34 cellular contexts compared by ENCODE assay signal in the genomic region with DNA sequence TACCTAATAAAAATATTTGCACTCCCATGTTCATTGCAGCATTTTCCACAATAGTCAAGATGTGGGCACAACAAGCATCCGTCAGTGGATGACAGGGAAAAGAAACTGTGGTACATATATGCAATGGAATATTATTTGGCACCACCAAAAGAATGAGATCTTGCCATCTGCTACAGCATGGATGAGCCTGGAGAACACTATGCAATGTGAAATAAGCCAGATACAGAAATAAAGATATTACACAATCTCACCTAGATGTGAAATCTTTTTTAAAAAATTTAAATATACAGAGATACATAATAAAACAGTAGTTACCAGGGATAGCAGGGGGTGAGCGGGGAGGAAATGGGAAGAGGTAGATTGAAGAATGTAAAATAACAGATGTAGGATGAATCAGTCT. TPM values are rescaled to one million over a fixed set of nuclear protein-coding genes. Genes with fewer than 3 reads are reported as not detected.
"Had no signal": no experiment of that assay in that cellular context is flagged by ENCODE, and none has a peak within 500 bp of the region (broad histone marks: within the 10 kb centered on the region; RNA-seq: fewer than 3 reads in every experiment).

No MANE protein-coding gene starts in this region.

- H3K4me1 ChIP-seq: body of pancreas, breast epithelium had no signal

- H3K4me3 Mint-ChIP-seq: activated CD4-positive, alpha-beta memory T cell treated with anti-CD3 and anti-CD28 coated beads, Interleukin-2, amount 10 ng/mL, durations not matched to agents 7 days and 5 days; activated CD4-positive, alpha-beta T cell treated with anti-CD3 and anti-CD28 coated beads for 36 hours; activated CD4-positive, alpha-beta T cell treated with anti-CD3 and anti-CD28 coated beads, Interleukin-2, amount 10 ng/mL, durations not matched to agents 7 days and 5 days; activated CD8-positive, alpha-beta memory T cell treated with anti-CD3 and anti-CD28 coated beads, Interleukin-2, amount 10 ng/mL, durations not matched to agents 7 days and 5 days; activated CD8-positive, alpha-beta T cell treated with anti-CD3 and anti-CD28 coated beads, Interleukin-2, amount 10 ng/mL, durations not matched to agents 7 days and 5 days; activated naive CD4-positive, alpha-beta T cell treated with anti-CD3 and anti-CD28 coated beads, Interleukin-2, amount 10 ng/mL, durations not matched to agents 7 days and 5 days; activated naive CD4-positive, alpha-beta T cell treated with anti-CD3 and anti-CD28 coated beads, Interleukin-2, amount 50 U/mL, for 24 hours; activated naive CD8-positive, alpha-beta T cell; activated naive CD8-positive, alpha-beta T cell treated with anti-CD3 and anti-CD28 coated beads, Interleukin-2, amount 10 ng/mL, durations not matched to agents 7 days and 5 days; activated naive CD8-positive, alpha-beta T cell treated with anti-CD3 and anti-CD28 coated beads, Interleukin-2, amount 50 U/mL, for 24 hours; activated T-cell treated with anti-CD3 and anti-CD28 coated beads, Interleukin-2, amount 50 U/mL, for 24 hours; T-helper 1 cell treated with Interleukin-12 subunit alpha and Interleukin-12 subunit beta and Interleukin-4 antibody, amounts not matched to agents 30 μg/mL and 1 μg/mL, for 36 hours; T-helper 2 cell treated with Interferon-gamma antibody and Interleukin-4, amounts not matched to agents 5 μg/mL and 100 μg/mL, for 36 hours had no signal

- DNase-seq: activated CD4-positive, alpha-beta memory T cell treated with anti-CD3 and anti-CD28 coated beads, Interleukin-2, amount 10 ng/mL, durations not matched to agents 7 days and 5 days; activated CD4-positive, alpha-beta T cell treated with anti-CD3 and anti-CD28 coated beads for 1 hour; activated CD4-positive, alpha-beta T cell treated with anti-CD3 and anti-CD28 coated beads for 36 hours; activated CD4-positive, alpha-beta T cell treated with anti-CD3 and anti-CD28 coated beads for 48 hours; activated CD4-positive, alpha-beta T cell treated with anti-CD3 and anti-CD28 coated beads, Interleukin-2, amount 10 ng/mL, durations not matched to agents 7 days and 5 days; activated CD4-positive, alpha-beta T cell treated with anti-CD3 and anti-CD28 coated beads, Interleukin-2, amount 50 U/mL, for 48 hours; activated CD4-positive, CD25-positive, alpha-beta regulatory T cell; activated CD8-positive, alpha-beta memory T cell treated with anti-CD3 and anti-CD28 coated beads for 24 hours; activated CD8-positive, alpha-beta memory T cell treated with anti-CD3 and anti-CD28 coated beads, Interleukin-2, amount 10 ng/mL, durations not matched to agents 7 days and 5 days; activated CD8-positive, alpha-beta memory T cell treated with anti-CD3 and anti-CD28 coated beads, Interleukin-2, amount 50 U/mL, for 48 hours; activated CD8-positive, alpha-beta T cell treated with anti-CD3 and anti-CD28 coated beads, Interleukin-2, amount 10 ng/mL, durations not matched to agents 7 days and 5 days; activated effector memory CD4-positive, alpha-beta T cell treated with Interleukin-2 at 50 U/mL for 16 hours; activated gamma-delta T cell; activated naive CD4-positive, alpha-beta T cell treated with anti-CD3 and anti-CD28 coated beads, Interleukin-2, amount 10 ng/mL, durations not matched to agents 7 days and 5 days; activated naive CD4-positive, alpha-beta T cell treated with Interleukin-2 at 50 U/mL for 16 hours; activated naive CD8-positive, alpha-beta T cell treated with anti-CD3 and anti-CD28 coated beads, Interleukin-2, amount 10 ng/mL, durations not matched to agents 7 days and 5 days; activated naive CD8-positive, alpha-beta T cell treated with anti-CD3 and anti-CD28 coated beads, Interleukin-2, amount 50 U/mL, for 24 hours; activated T-cell treated with anti-CD3 and anti-CD28 coated beads, Interleukin-2, amount 50 U/mL, for 24 hours; activated T-cell treated with anti-CD3 and anti-CD28 coated beads, Interleukin-2, amount 50 U/mL, for 48 hours; aorta; body of pancreas; brain microvascular endothelial cell; central memory CD4-positive, alpha-beta T cell; T-helper 1 cell; T-helper 2 cell; T-helper 9 cell had no signal

- H3K27ac Mint-ChIP-seq: activated CD4-positive, alpha-beta memory T cell treated with anti-CD3 and anti-CD28 coated beads, Interleukin-2, amount 10 ng/mL, durations not matched to agents 7 days and 5 days; activated CD4-positive, alpha-beta T cell treated with anti-CD3 and anti-CD28 coated beads for 36 hours; activated CD4-positive, alpha-beta T cell treated with anti-CD3 and anti-CD28 coated beads, Interleukin-2, amount 10 ng/mL, durations not matched to agents 7 days and 5 days; activated CD8-positive, alpha-beta memory T cell treated with anti-CD3 and anti-CD28 coated beads, Interleukin-2, amount 10 ng/mL, durations not matched to agents 7 days and 5 days; activated CD8-positive, alpha-beta T cell treated with anti-CD3 and anti-CD28 coated beads, Interleukin-2, amount 10 ng/mL, durations not matched to agents 7 days and 5 days; activated naive CD4-positive, alpha-beta T cell treated with anti-CD3 and anti-CD28 coated beads, Interleukin-2, amount 10 ng/mL, durations not matched to agents 7 days and 5 days; activated naive CD4-positive, alpha-beta T cell treated with anti-CD3 and anti-CD28 coated beads, Interleukin-2, amount 50 U/mL, for 24 hours; activated naive CD8-positive, alpha-beta T cell; activated naive CD8-positive, alpha-beta T cell treated with anti-CD3 and anti-CD28 coated beads, Interleukin-2, amount 10 ng/mL, durations not matched to agents 7 days and 5 days; activated naive CD8-positive, alpha-beta T cell treated with anti-CD3 and anti-CD28 coated beads, Interleukin-2, amount 50 U/mL, for 24 hours; activated T-cell treated with anti-CD3 and anti-CD28 coated beads, Interleukin-2, amount 50 U/mL, for 24 hours; activated T-helper 2 cell treated with anti-CD3 and anti-CD28 coated beads, Interferon-gamma antibody, Interleukin-2, Interleukin-4, amounts not matched to agents 10 μg/mL and 5 μg/mL and 100 μg/mL, durations not matched to agents 14 hours and 24 hours and 36 hours; T-helper 1 cell treated with Interleukin-12 subunit alpha and Interleukin-12 subunit beta and Interleukin-4 antibody, amounts not matched to agents 30 μg/mL and 1 μg/mL, for 36 hours; T-helper 2 cell treated with Interferon-gamma antibody and Interleukin-4, amounts not matched to agents 5 μg/mL and 100 μg/mL, for 36 hours had no signal

- H3K4me1 Mint-ChIP-seq: activated CD4-positive, alpha-beta memory T cell treated with anti-CD3 and anti-CD28 coated beads, Interleukin-2, amount 10 ng/mL, durations not matched to agents 7 days and 5 days; activated CD4-positive, alpha-beta T cell treated with anti-CD3 and anti-CD28 coated beads for 36 hours; activated CD4-positive, alpha-beta T cell treated with anti-CD3 and anti-CD28 coated beads, Interleukin-2, amount 10 ng/mL, durations not matched to agents 7 days and 5 days; activated CD8-positive, alpha-beta memory T cell treated with anti-CD3 and anti-CD28 coated beads, Interleukin-2, amount 10 ng/mL, durations not matched to agents 7 days and 5 days; activated naive CD4-positive, alpha-beta T cell treated with anti-CD3 and anti-CD28 coated beads, Interleukin-2, amount 10 ng/mL, durations not matched to agents 7 days and 5 days; activated naive CD4-positive, alpha-beta T cell treated with anti-CD3 and anti-CD28 coated beads, Interleukin-2, amount 50 U/mL, for 24 hours; activated naive CD8-positive, alpha-beta T cell treated with anti-CD3 and anti-CD28 coated beads, Interleukin-2, amount 10 ng/mL, durations not matched to agents 7 days and 5 days; activated naive CD8-positive, alpha-beta T cell treated with anti-CD3 and anti-CD28 coated beads, Interleukin-2, amount 50 U/mL, for 24 hours had no signal

- H3K36me3 Mint-ChIP-seq: activated CD8-positive, alpha-beta memory T cell treated with anti-CD3 and anti-CD28 coated beads, Interleukin-2, amount 10 ng/mL, durations not matched to agents 7 days and 5 days; activated naive CD4-positive, alpha-beta T cell treated with anti-CD3 and anti-CD28 coated beads, Interleukin-2, amount 10 ng/mL, durations not matched to agents 7 days and 5 days; activated naive CD8-positive, alpha-beta T cell; activated naive CD8-positive, alpha-beta T cell treated with anti-CD3 and anti-CD28 coated beads, Interleukin-2, amount 10 ng/mL, durations not matched to agents 7 days and 5 days had no signal

- H3K9me3 ChIP-seq: body of pancreas, breast epithelium had no signal

- ATAC-seq: activated CD4-positive, alpha-beta T cell treated with anti-CD3 and anti-CD28 coated beads for 36 hours; activated CD4-positive, CD25-positive, alpha-beta regulatory T cell treated with anti-CD3 and anti-CD28 coated beads, Interleukin-2, amount 50 U/mL, for 24 hours; activated CD8-positive, alpha-beta memory T cell treated with anti-CD3 and anti-CD28 coated beads, Interleukin-2, amount 10 ng/mL, durations not matched to agents 7 days and 5 days; activated CD8-positive, alpha-beta T cell treated with anti-CD3 and anti-CD28 coated beads, Interleukin-2, amount 10 ng/mL, durations not matched to agents 7 days and 5 days; activated naive CD8-positive, alpha-beta T cell treated with anti-CD3 and anti-CD28 coated beads, Interleukin-2, amount 50 U/mL, for 24 hours; body of pancreas had no signal

- H3K4me3 ChIP-seq: body of pancreas, breast epithelium had no signal

- H3K27ac ChIP-seq: body of pancreas, brain microvascular endothelial cell, breast epithelium, VCaP had no signal

- H3K27me3 ChIP-seq: body of pancreas, brain microvascular endothelial cell, breast epithelium had no signal

- H3K36me3 ChIP-seq: brain microvascular endothelial cell, breast epithelium had no signal

- H3K9me3 Mint-ChIP-seq: activated CD4-positive, alpha-beta memory T cell treated with anti-CD3 and anti-CD28 coated beads, Interleukin-2, amount 10 ng/mL, durations not matched to agents 7 days and 5 days; activated CD4-positive, alpha-beta T cell treated with anti-CD3 and anti-CD28 coated beads, Interleukin-2, amount 10 ng/mL, durations not matched to agents 7 days and 5 days; activated naive CD4-positive, alpha-beta T cell treated with anti-CD3 and anti-CD28 coated beads, Interleukin-2, amount 10 ng/mL, durations not matched to agents 7 days and 5 days; activated naive CD4-positive, alpha-beta T cell treated with anti-CD3 and anti-CD28 coated beads, Interleukin-2, amount 50 U/mL, for 24 hours; activated naive CD8-positive, alpha-beta T cell treated with anti-CD3 and anti-CD28 coated beads, Interleukin-2, amount 10 ng/mL, durations not matched to agents 7 days and 5 days; activated naive CD8-positive, alpha-beta T cell treated with anti-CD3 and anti-CD28 coated beads, Interleukin-2, amount 50 U/mL, for 24 hours; activated T-helper 2 cell treated with anti-CD3 and anti-CD28 coated beads, Interferon-gamma antibody, Interleukin-2, Interleukin-4, amounts not matched to agents 10 μg/mL and 5 μg/mL and 100 μg/mL, durations not matched to agents 14 hours and 24 hours and 36 hours; T-helper 1 cell treated with Interleukin-12 subunit alpha and Interleukin-12 subunit beta and Interleukin-4 antibody, amounts not matched to agents 30 μg/mL and 1 μg/mL, for 36 hours; T-helper 2 cell treated with Interferon-gamma antibody and Interleukin-4, amounts not matched to agents 5 μg/mL and 100 μg/mL, for 36 hours had no signal

- H3K27me3 Mint-ChIP-seq: activated CD4-positive, alpha-beta T cell treated with anti-CD3 and anti-CD28 coated beads, Interleukin-2, amount 10 ng/mL, durations not matched to agents 7 days and 5 days; activated CD8-positive, alpha-beta memory T cell treated with anti-CD3 and anti-CD28 coated beads, Interleukin-2, amount 10 ng/mL, durations not matched to agents 7 days and 5 days; activated naive CD4-positive, alpha-beta T cell treated with anti-CD3 and anti-CD28 coated beads, Interleukin-2, amount 10 ng/mL, durations not matched to agents 7 days and 5 days; activated naive CD8-positive, alpha-beta T cell treated with anti-CD3 and anti-CD28 coated beads, Interleukin-2, amount 50 U/mL, for 24 hours had no signal

RNA-seq across cellular contexts. Expression of gene LDB2, which starts 44.8 kb away (rescaled TPM):
- total RNA-seq: activated CD4-positive, alpha-beta memory T cell treated with anti-CD3 and anti-CD28 coated beads, Interleukin-2, amount 10 ng/mL, durations not matched to agents 7 days and 5 days; activated CD4-positive, alpha-beta T cell treated with anti-CD3 and anti-CD28 coated beads, Interleukin-2, amount 10 ng/mL, durations not matched to agents 7 days and 5 days; activated CD8-positive, alpha-beta memory T cell treated with anti-CD3 and anti-CD28 coated beads, Interleukin-2, amount 10 ng/mL, durations not matched to agents 7 days and 5 days; activated CD8-positive, alpha-beta T cell treated with anti-CD3 and anti-CD28 coated beads, Interleukin-2, amount 10 ng/mL, durations not matched to agents 7 days and 5 days; activated naive CD8-positive, alpha-beta T cell treated with anti-CD3 and anti-CD28 coated beads, Interleukin-2, amount 10 ng/mL, durations not matched to agents 7 days and 5 days; activated T-helper 2 cell treated with anti-CD3 and anti-CD28 coated beads, Interferon-gamma antibody, Interleukin-2, Interleukin-4, amounts not matched to agents 10 μg/mL and 5 μg/mL and 100 μg/mL, durations not matched to agents 14 hours and 24 hours and 36 hours had no signal
